1 cellular context compared by ENCODE assay signal in genomic region chr12:48851883-48852733, GRCh38.
TF ChIP-seq lines count a peak whose summit lies in the region.

Gene DDX23, minus strand, starts transcription at chr12:48852163. Its CDS starts 6,381 bp downstream, at chr12:48845782.

TF ChIP-seq in HepG2, 621 proteins besides CTCF, POLR2A, EP300 and RAD21 (continued from another document and continues in another):
- TF ChIP-seq, protein P1, sequence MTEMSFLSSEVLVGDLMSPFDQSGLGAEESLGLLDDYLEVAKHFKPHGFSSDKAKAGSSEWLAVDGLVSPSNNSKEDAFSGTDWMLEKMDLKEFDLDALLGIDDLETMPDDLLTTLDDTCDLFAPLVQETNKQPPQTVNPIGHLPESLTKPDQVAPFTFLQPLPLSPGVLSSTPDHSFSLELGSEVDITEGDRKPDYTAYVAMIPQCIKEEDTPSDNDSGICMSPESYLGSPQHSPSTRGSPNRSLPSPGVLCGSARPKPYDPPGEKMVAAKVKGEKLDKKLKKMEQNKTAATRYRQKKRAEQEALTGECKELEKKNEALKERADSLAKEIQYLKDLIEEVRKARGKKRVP (CRISPR knock-in tag; IDR thresholded peaks at IDR 0.05): no peak
- TF ChIP-seq, protein P2, sequence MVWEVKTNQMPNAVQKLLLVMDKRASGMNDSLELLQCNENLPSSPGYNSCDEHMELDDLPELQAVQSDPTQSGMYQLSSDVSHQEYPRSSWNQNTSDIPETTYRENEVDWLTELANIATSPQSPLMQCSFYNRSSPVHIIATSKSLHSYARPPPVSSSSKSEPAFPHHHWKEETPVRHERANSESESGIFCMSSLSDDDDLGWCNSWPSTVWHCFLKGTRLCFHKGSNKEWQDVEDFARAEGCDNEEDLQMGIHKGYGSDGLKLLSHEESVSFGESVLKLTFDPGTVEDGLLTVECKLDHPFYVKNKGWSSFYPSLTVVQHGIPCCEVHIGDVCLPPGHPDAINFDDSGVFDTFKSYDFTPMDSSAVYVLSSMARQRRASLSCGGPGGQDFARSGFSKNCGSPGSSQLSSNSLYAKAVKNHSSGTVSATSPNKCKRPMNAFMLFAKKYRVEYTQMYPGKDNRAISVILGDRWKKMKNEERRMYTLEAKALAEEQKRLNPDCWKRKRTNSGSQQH (CRISPR knock-in tag; IDR thresholded peaks at IDR 0.05; ENCODE audit: low read depth): 0 out of 2 replicates have a peak, but pooled peaks have one; percentile 55
- no peak for TF ChIP-seq ZNF326 (CRISPR knock-in tag; IDR thresholded peaks at IDR 0.05; ENCODE audit: borderline replicate concordance)
- no peak for TF ChIP-seq NFE2L1 (CRISPR knock-in tag; IDR thresholded peaks at IDR 0.05; ENCODE audit: borderline replicate concordance)
- TF ChIP-seq, protein P3, sequence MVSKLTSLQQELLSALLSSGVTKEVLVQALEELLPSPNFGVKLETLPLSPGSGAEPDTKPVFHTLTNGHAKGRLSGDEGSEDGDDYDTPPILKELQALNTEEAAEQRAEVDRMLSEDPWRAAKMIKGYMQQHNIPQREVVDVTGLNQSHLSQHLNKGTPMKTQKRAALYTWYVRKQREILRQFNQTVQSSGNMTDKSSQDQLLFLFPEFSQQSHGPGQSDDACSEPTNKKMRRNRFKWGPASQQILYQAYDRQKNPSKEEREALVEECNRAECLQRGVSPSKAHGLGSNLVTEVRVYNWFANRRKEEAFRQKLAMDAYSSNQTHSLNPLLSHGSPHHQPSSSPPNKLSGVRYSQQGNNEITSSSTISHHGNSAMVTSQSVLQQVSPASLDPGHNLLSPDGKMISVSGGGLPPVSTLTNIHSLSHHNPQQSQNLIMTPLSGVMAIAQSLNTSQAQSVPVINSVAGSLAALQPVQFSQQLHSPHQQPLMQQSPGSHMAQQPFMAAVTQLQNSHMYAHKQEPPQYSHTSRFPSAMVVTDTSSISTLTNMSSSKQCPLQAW (CRISPR knock-in tag; IDR thresholded peaks at IDR 0.05): peak; percentile 83; the same call in 1 of the 2 replicates
- TF ChIP-seq ZNF703 (CRISPR knock-in tag; IDR thresholded peaks at IDR 0.05; ENCODE audit: borderline replicate concordance): no peak
- TF ChIP-seq DR1 (CRISPR knock-in tag; IDR thresholded peaks at IDR 0.05): peak; percentile 69; the same call in 1 of the 2 replicates
- TF ChIP-seq PRMT3 (CRISPR knock-in tag; IDR thresholded peaks at IDR 0.05; ENCODE audit: borderline replicate concordance, low read depth): no peak
- TF ChIP-seq, protein P4, sequence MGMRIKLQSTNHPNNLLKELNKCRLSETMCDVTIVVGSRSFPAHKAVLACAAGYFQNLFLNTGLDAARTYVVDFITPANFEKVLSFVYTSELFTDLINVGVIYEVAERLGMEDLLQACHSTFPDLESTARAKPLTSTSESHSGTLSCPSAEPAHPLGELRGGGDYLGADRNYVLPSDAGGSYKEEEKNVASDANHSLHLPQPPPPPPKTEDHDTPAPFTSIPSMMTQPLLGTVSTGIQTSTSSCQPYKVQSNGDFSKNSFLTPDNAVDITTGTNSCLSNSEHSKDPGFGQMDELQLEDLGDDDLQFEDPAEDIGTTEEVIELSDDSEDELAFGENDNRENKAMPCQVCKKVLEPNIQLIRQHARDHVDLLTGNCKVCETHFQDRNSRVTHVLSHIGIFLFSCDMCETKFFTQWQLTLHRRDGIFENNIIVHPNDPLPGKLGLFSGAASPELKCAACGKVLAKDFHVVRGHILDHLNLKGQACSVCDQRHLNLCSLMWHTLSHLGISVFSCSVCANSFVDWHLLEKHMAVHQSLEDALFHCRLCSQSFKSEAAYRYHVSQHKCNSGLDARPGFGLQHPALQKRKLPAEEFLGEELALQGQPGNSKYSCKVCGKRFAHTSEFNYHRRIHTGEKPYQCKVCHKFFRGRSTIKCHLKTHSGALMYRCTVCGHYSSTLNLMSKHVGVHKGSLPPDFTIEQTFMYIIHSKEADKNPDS (CRISPR knock-in tag; IDR thresholded peaks at IDR 0.05): no peak
- peak; percentile 78 for TF ChIP-seq ZFP90 (CRISPR knock-in tag; IDR thresholded peaks at IDR 0.05; ENCODE audit: borderline replicate concordance)
- no peak for TF ChIP-seq ZNF30 (CRISPR knock-in tag; IDR thresholded peaks at IDR 0.05)
- TF ChIP-seq, protein P5, sequence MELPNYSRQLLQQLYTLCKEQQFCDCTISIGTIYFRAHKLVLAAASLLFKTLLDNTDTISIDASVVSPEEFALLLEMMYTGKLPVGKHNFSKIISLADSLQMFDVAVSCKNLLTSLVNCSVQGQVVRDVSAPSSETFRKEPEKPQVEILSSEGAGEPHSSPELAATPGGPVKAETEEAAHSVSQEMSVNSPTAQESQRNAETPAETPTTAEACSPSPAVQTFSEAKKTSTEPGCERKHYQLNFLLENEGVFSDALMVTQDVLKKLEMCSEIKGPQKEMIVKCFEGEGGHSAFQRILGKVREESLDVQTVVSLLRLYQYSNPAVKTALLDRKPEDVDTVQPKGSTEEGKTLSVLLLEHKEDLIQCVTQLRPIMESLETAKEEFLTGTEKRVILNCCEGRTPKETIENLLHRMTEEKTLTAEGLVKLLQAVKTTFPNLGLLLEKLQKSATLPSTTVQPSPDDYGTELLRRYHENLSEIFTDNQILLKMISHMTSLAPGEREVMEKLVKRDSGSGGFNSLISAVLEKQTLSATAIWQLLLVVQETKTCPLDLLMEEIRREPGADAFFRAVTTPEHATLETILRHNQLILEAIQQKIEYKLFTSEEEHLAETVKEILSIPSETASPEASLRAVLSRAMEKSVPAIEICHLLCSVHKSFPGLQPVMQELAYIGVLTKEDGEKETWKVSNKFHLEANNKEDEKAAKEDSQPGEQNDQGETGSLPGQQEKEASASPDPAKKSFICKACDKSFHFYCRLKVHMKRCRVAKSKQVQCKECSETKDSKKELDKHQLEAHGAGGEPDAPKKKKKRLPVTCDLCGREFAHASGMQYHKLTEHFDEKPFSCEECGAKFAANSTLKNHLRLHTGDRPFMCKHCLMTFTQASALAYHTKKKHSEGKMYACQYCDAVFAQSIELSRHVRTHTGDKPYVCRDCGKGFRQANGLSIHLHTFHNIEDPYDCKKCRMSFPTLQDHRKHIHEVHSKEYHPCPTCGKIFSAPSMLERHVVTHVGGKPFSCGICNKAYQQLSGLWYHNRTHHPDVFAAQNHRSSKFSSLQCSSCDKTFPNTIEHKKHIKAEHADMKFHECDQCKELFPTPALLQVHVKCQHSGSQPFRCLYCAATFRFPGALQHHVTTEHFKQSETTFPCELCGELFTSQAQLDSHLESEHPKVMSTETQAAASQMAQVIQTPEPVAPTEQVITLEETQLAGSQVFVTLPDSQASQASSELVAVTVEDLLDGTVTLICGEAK (IDR thresholded peaks at IDR 0.05): no peak
- TF ChIP-seq, protein P5 (CRISPR knock-in tag; IDR thresholded peaks at IDR 0.05): peak; percentile 60
- TF ChIP-seq, protein P6, sequence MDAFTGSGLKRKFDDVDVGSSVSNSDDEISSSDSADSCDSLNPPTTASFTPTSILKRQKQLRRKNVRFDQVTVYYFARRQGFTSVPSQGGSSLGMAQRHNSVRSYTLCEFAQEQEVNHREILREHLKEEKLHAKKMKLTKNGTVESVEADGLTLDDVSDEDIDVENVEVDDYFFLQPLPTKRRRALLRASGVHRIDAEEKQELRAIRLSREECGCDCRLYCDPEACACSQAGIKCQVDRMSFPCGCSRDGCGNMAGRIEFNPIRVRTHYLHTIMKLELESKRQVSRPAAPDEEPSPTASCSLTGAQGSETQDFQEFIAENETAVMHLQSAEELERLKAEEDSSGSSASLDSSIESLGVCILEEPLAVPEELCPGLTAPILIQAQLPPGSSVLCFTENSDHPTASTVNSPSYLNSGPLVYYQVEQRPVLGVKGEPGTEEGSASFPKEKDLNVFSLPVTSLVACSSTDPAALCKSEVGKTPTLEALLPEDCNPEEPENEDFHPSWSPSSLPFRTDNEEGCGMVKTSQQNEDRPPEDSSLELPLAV (CRISPR knock-in tag; conservative IDR thresholded peaks at IDR 0.05; ENCODE audit: low read depth): no peak
- 0 out of 2 replicates have a peak, but pooled peaks have one; percentile 64 for TF ChIP-seq HNRNPL (IDR thresholded peaks at IDR 0.05; ENCODE audit: low read depth, low read length)
- peak; percentile 78 for TF ChIP-seq KMT2B (CRISPR knock-in tag; IDR thresholded peaks at IDR 0.05)
- no peak for TF ChIP-seq ETV6 (CRISPR knock-in tag; conservative IDR thresholded peaks at IDR 0.05)
- no peak for TF ChIP-seq ATRX (CRISPR knock-in tag; IDR thresholded peaks at IDR 0.05; ENCODE audit: borderline replicate concordance)
- TF ChIP-seq, protein P7, sequence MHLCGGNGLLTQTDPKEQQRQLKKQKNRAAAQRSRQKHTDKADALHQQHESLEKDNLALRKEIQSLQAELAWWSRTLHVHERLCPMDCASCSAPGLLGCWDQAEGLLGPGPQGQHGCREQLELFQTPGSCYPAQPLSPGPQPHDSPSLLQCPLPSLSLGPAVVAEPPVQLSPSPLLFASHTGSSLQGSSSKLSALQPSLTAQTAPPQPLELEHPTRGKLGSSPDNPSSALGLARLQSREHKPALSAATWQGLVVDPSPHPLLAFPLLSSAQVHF (CRISPR knock-in tag; IDR thresholded peaks at IDR 0.05): no peak
- TF ChIP-seq GLI4 (CRISPR knock-in tag; IDR thresholded peaks at IDR 0.05; ENCODE audit: borderline replicate concordance): peak; percentile 92
- TF ChIP-seq ZNF280B (CRISPR knock-in tag; IDR thresholded peaks at IDR 0.05; ENCODE audit: borderline replicate concordance): peak; percentile 89
- no peak for TF ChIP-seq ZNF652 (CRISPR knock-in tag; IDR thresholded peaks at IDR 0.05; ENCODE audit: borderline replicate concordance, low read depth)
- TF ChIP-seq, protein P8, sequence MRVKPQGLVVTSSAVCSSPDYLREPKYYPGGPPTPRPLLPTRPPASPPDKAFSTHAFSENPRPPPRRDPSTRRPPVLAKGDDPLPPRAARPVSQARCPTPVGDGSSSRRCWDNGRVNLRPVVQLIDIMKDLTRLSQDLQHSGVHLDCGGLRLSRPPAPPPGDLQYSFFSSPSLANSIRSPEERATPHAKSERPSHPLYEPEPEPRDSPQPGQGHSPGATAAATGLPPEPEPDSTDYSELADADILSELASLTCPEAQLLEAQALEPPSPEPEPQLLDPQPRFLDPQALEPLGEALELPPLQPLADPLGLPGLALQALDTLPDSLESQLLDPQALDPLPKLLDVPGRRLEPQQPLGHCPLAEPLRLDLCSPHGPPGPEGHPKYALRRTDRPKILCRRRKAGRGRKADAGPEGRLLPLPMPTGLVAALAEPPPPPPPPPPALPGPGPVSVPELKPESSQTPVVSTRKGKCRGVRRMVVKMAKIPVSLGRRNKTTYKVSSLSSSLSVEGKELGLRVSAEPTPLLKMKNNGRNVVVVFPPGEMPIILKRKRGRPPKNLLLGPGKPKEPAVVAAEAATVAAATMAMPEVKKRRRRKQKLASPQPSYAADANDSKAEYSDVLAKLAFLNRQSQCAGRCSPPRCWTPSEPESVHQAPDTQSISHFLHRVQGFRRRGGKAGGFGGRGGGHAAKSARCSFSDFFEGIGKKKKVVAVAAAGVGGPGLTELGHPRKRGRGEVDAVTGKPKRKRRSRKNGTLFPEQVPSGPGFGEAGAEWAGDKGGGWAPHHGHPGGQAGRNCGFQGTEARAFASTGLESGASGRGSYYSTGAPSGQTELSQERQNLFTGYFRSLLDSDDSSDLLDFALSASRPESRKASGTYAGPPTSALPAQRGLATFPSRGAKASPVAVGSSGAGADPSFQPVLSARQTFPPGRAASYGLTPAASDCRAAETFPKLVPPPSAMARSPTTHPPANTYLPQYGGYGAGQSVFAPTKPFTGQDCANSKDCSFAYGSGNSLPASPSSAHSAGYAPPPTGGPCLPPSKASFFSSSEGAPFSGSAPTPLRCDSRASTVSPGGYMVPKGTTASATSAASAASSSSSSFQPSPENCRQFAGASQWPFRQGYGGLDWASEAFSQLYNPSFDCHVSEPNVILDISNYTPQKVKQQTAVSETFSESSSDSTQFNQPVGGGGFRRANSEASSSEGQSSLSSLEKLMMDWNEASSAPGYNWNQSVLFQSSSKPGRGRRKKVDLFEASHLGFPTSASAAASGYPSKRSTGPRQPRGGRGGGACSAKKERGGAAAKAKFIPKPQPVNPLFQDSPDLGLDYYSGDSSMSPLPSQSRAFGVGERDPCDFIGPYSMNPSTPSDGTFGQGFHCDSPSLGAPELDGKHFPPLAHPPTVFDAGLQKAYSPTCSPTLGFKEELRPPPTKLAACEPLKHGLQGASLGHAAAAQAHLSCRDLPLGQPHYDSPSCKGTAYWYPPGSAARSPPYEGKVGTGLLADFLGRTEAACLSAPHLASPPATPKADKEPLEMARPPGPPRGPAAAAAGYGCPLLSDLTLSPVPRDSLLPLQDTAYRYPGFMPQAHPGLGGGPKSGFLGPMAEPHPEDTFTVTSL (CRISPR knock-in tag; IDR thresholded peaks at IDR 0.05; ENCODE audit: borderline replicate concordance): 0 out of 2 replicates have a peak, but pooled peaks have one; percentile 45
- peak; percentile 36; the same call in 1 of the 2 replicates for TF ChIP-seq ZSCAN21 (CRISPR knock-in tag; IDR thresholded peaks at IDR 0.05; ENCODE audit: borderline replicate concordance)
- TF ChIP-seq ETV5 (CRISPR knock-in tag; IDR thresholded peaks at IDR 0.05; ENCODE audit: borderline replicate concordance): no peak
- TF ChIP-seq RBAK (CRISPR knock-in tag; IDR thresholded peaks at IDR 0.05): no peak
- TF ChIP-seq ZNF549 (CRISPR knock-in tag; IDR thresholded peaks at IDR 0.05): no peak
- no peak for TF ChIP-seq ZFP1 (CRISPR knock-in tag; IDR thresholded peaks at IDR 0.05)
